In genomic region chr2:23569761-23570383, GRCh38 we compare ENCODE assay signal across 27 cellular contexts.
"Had no signal": no experiment of that assay in that cellular context is flagged by ENCODE, and none has a peak within 500 bp of the region (broad histone marks: within the 10 kb centered on the region; RNA-seq: fewer than 3 reads in every experiment).

No MANE protein-coding gene starts in this region.

- H3K4me2 ChIP-seq: neural progenitor cell had no signal

- H3K27me3 ChIP-seq: adrenal gland, foreskin keratinocyte, neural progenitor cell, spleen had no signal

- H3K36me3 Mint-ChIP-seq: activated naive CD4-positive, alpha-beta T cell treated with anti-CD3 and anti-CD28 coated beads, Interleukin-2, amount 50 U/mL, for 72 hours; immature natural killer cell; memory B cell; naive B cell; stimulated activated memory B cell treated with anti-CD40 and anti-IgM and Interleukin-4, amounts not matched to agents 10 μg/mL and 1 μg/mL and 100 μg/mL, for 72 hours had no signal

- H3K4me3 Mint-ChIP-seq: immature natural killer cell; memory B cell; naive B cell; neural progenitor cell; stimulated activated memory B cell treated with anti-CD40 and anti-IgM and Interleukin-4, amounts not matched to agents 10 μg/mL and 1 μg/mL and 100 μg/mL, for 72 hours; T-helper 17 cell; type B pancreatic cell had no signal

- H3K9me3 ChIP-seq: adrenal gland, heart right ventricle, mucosa of descending colon, psoas muscle, spleen had no signal

- H3K36me3 ChIP-seq: adrenal gland, heart right ventricle, neural progenitor cell, spleen had no signal

- H3K27ac ChIP-seq: foreskin keratinocyte, heart right ventricle, neural progenitor cell, psoas muscle, spleen, WERI-Rb-1 had no signal

- FAIRE-seq: astrocyte, bronchial epithelial cell had no signal

- H3K27ac Mint-ChIP-seq: activated naive CD4-positive, alpha-beta T cell treated with anti-CD3 and anti-CD28 coated beads, Interleukin-2, amount 50 U/mL, for 72 hours; immature natural killer cell; memory B cell; naive B cell; neural progenitor cell; stimulated activated memory B cell treated with anti-CD40 and anti-IgM and Interleukin-4, amounts not matched to agents 10 μg/mL and 1 μg/mL and 100 μg/mL, for 72 hours; T-helper 17 cell; type B pancreatic cell had no signal

- H3K9me3 Mint-ChIP-seq: activated naive CD4-positive, alpha-beta T cell treated with anti-CD3 and anti-CD28 coated beads, Interleukin-2, amount 50 U/mL, for 72 hours; immature natural killer cell; memory B cell; neural progenitor cell; stimulated activated memory B cell treated with anti-CD40 and anti-IgM and Interleukin-4, amounts not matched to agents 10 μg/mL and 1 μg/mL and 100 μg/mL, for 72 hours; type B pancreatic cell had no signal

- H3K4me1 ChIP-seq: foreskin keratinocyte, neural progenitor cell had no signal

- ATAC-seq: activated naive CD4-positive, alpha-beta T cell treated with anti-CD3 and anti-CD28 coated beads, Interleukin-2, amount 50 U/mL, for 72 hours; foreskin keratinocyte; heart right ventricle; mucosa of descending colon; psoas muscle; sciatic nerve; stimulated activated memory B cell treated with anti-CD40 and anti-IgM and Interleukin-4, amounts not matched to agents 10 μg/mL and 1 μg/mL and 100 μg/mL, for 72 hours; T-helper 17 cell had no signal

- H2AFZ ChIP-seq: neural progenitor cell had no signal

- H3K27me3 Mint-ChIP-seq: memory B cell; stimulated activated memory B cell treated with anti-CD40 and anti-IgM and Interleukin-4, amounts not matched to agents 10 μg/mL and 1 μg/mL and 100 μg/mL, for 72 hours; type B pancreatic cell had no signal

- H3K4me3 ChIP-seq: adrenal gland, heart right ventricle, mucosa of descending colon, neural progenitor cell, psoas muscle, spleen had no signal

- DNase-seq: activated CD4-positive, alpha-beta T cell treated with anti-CD3 and anti-CD28 coated beads for 1 hour; activated CD8-positive, alpha-beta memory T cell treated with anti-CD3 and anti-CD28 coated beads for 24 hours; activated CD8-positive, alpha-beta memory T cell treated with anti-CD3 and anti-CD28 coated beads, Interleukin-2, amount 50 U/mL, for 48 hours; activated effector memory CD4-positive, alpha-beta T cell treated with anti-CD3 and anti-CD28 coated beads, Interleukin-2, amount 50 U/mL, for 16 hours; activated T-cell treated with anti-CD3 and anti-CD28 coated beads, Interleukin-2, amount 50 U/mL, for 48 hours; adrenal gland; cerebellar nuclear complex; effector CD8-positive, alpha-beta T cell; foreskin keratinocyte; heart right ventricle; immature natural killer cell; mucosa of descending colon; naive B cell; psoas muscle; spleen; stimulated activated CD4-positive, alpha-beta T cell treated with anti-CD3 and anti-CD28 coated beads, Interleukin-4, amount 100 ng/mL, for 4 hours; substantia nigra; T-helper 17 cell; WERI-Rb-1 had no signal

- H3K9ac ChIP-seq: neural progenitor cell had no signal

- H3K4me1 Mint-ChIP-seq: immature natural killer cell; memory B cell; naive B cell; stimulated activated memory B cell treated with anti-CD40 and anti-IgM and Interleukin-4, amounts not matched to agents 10 μg/mL and 1 μg/mL and 100 μg/mL, for 72 hours; T-helper 17 cell had no signal
